In genomic region chr9:3240651-3241268, GRCh38 we compare ENCODE assay signal across 8 cellular contexts.
DNase-seq lines count a peak whose midpoint lies in the region; ATAC-seq and TF ChIP-seq lines count a peak whose summit lies in the region.

No MANE protein-coding gene starts in this region.

- no peak for TF ChIP-seq EP300 in tibial nerve (IDR thresholded peaks at IDR 0.05)

- no peaks in the 10 kb centered on the region for H4K20me1 ChIP-seq in osteoblast (ENCODE audit: insufficient read depth, low read length)

- DNase-seq in Daoy (ENCODE audit: low read depth) (peak; percentile 75), HUDEP-2 (lab: John Stamatoyannopoulos, UW; ENCODE audit: unreplicated experiment in 76 of 76) (peak in 58 of 76 experiments; percentile 2 to 63 (median 30)), RPMI7951 (ENCODE audit: low read depth) (peak; percentile 52), foreskin keratinocyte (peak; percentile 12 to 52), osteoblast (ENCODE audit: insufficient read length, low spot score, missing footprints) (peak; percentile 10), tibial nerve (ENCODE audit: low spot score in 2 of 2) (peak; percentile 39 to 72)

- TF ChIP-seq CTCF in foreskin keratinocyte (conservative IDR thresholded peaks at IDR 0.05) (peak; percentile 82), osteoblast (IDR thresholded peaks at IDR 0.05; ENCODE audit: extremely low read depth, low read depth, low read length) (peak; percentile 88), tibial nerve (IDR thresholded peaks at IDR 0.05) (peak; percentile 53 to 78 (median 67))

- H3K27me3 ChIP-seq in foreskin keratinocyte (no peaks in the 10 kb centered on the region), osteoblast (ENCODE audit: insufficient read depth, low read length) (no peaks in the 10 kb centered on the region), tibial nerve (no peaks in the 10 kb centered on the region)

- 51 to 56% methylated on average over 3 of the region's 3 CpGs for WGBS in tibial nerve, 2 donors

- peak overlapping the region; percentile 77 for H3K4me2 ChIP-seq in osteoblast (ENCODE audit: insufficient read depth, low read length)

- H3K4me1 ChIP-seq in foreskin keratinocyte (no peaks in the 10 kb centered on the region), osteoblast (ENCODE audit: insufficient read depth, low read length) (peaks cover 9% of the 10 kb centered on the region), tibial nerve (peaks cover 0 to 10% (median 0%) of the 10 kb centered on the region in 4 donors)

- no peak overlapping the region for H3K27ac Mint-ChIP-seq in activated T-helper 17 cell treated with anti-CD3 and anti-CD28 coated beads, Interleukin-2, amount 50 U/mL, for 72 hours

- H3K79me2 ChIP-seq in osteoblast (ENCODE audit: insufficient read depth, low read length), result no peaks in the 10 kb centered on the region

- no peaks in the 10 kb centered on the region for H3K9me3 Mint-ChIP-seq in activated T-helper 17 cell treated with anti-CD3 and anti-CD28 coated beads, Interleukin-2, amount 50 U/mL, for 72 hours

- ATAC-seq in GM21515 (IDR thresholded peaks at IDR 0.05; ENCODE audit: unreplicated experiment) (peak; percentile 93), foreskin keratinocyte (peak; percentile 95)
- peak; percentile 84 for ATAC-seq in activated T-helper 17 cell treated with anti-CD3 and anti-CD28 coated beads, Interleukin-2, amount 50 U/mL, for 72 hours (replicated peaks)

- no peaks in the 10 kb centered on the region for H3K4me1 Mint-ChIP-seq in activated T-helper 17 cell treated with anti-CD3 and anti-CD28 coated beads, Interleukin-2, amount 50 U/mL, for 72 hours

- no peak for TF ChIP-seq POLR2A in tibial nerve (IDR thresholded peaks at IDR 0.05)

- H3K27me3 Mint-ChIP-seq in activated T-helper 17 cell treated with anti-CD3 and anti-CD28 coated beads, Interleukin-2, amount 50 U/mL, for 72 hours, result no peaks in the 10 kb centered on the region

- no peak overlapping the region for H3K4me3 Mint-ChIP-seq in activated T-helper 17 cell treated with anti-CD3 and anti-CD28 coated beads, Interleukin-2, amount 50 U/mL, for 72 hours

- H3K36me3 Mint-ChIP-seq in activated T-helper 17 cell treated with anti-CD3 and anti-CD28 coated beads, Interleukin-2, amount 50 U/mL, for 72 hours (ENCODE audit: low read depth), result peaks cover 33% of the 10 kb centered on the region

- H3K27ac ChIP-seq in foreskin keratinocyte (no peak overlapping the region), osteoblast (ENCODE audit: low read depth, low read length) (no peak overlapping the region), tibial nerve (no peak overlapping the region)

- peak overlapping the region; percentile 47 for H3K4me3 ChIP-seq in osteoblast (ENCODE audit: insufficient read depth, low read length)
- no peak overlapping the region for H3K4me3 ChIP-seq in tibial nerve

- H3K36me3 ChIP-seq in osteoblast (ENCODE audit: insufficient read depth, low read length) (no peaks in the 10 kb centered on the region), tibial nerve (peaks cover 0 to 12% (median 0%) of the 10 kb centered on the region in 3 donors)

- peak overlapping the region; percentile 63 for H2AFZ ChIP-seq in osteoblast (ENCODE audit: low read length)

- H3K9me3 ChIP-seq in osteoblast (ENCODE audit: low read depth, low read length) (no peaks in the 10 kb centered on the region), tibial nerve (no peaks in the 10 kb centered on the region)

Comparison
In these comparisons a context has a peak if more than half of its experiments do, and no peak if none do; other contexts are left out.
1. DNase-seq: peak in every context shown above with its lines; median percentile 75 in Daoy; 56 in tibial nerve; 52 in RPMI7951; 32 in foreskin keratinocyte; 30 in HUDEP-2; 10 in osteoblast.